ENCODE assay signal across 9 cellular contexts in genomic region chr6:28105286-28105685, GRCh38. TPM values are rescaled to one million over a fixed set of nuclear protein-coding genes. Genes with fewer than 3 reads are reported as not detected.
A peak's percentile ranks its signal among the peaks of the same experiment; 100 is the strongest.
DNase-seq lines count a peak whose midpoint lies in the region; ATAC-seq, FAIRE-seq and TF ChIP-seq lines count a peak whose summit lies in the region.
"Had no signal": no experiment of that assay in that cellular context is flagged by ENCODE, and none has a peak within 500 bp of the region (broad histone marks: within the 10 kb centered on the region; RNA-seq: fewer than 3 reads in every experiment).

No MANE protein-coding gene starts in this region.

- no peak for TF ChIP-seq EP300 in gastroesophageal sphincter (IDR thresholded peaks at IDR 0.05)

- H3K27ac ChIP-seq in VCaP = peak overlapping the region; percentile 88
- peak overlapping the region in 3 of 4 donors; percentile 85 to 89 (median 89) for H3K27ac ChIP-seq in gastroesophageal sphincter

- H3K36me3 ChIP-seq in gastroesophageal sphincter = no peaks in the 10 kb centered on the region

- H3K9me3 ChIP-seq in gastroesophageal sphincter = no peaks in the 10 kb centered on the region

- peak; percentile 9 for DNase-seq in NK-92 treated with Interleukin-12 subunit alpha and Interleukin-12 subunit beta, amount 100 ng/mL, for 24 hours (lab: John Stamatoyannopoulos, UW)
- no peak for DNase-seq in NK-92 (lab: John Stamatoyannopoulos, UW; ENCODE audit: unreplicated experiment)
- peak; percentile 6 for DNase-seq in HuH-7.5 (ENCODE audit: low spot score)
- peak; percentile 38 for DNase-seq in renal cortical epithelial cell (ENCODE audit: low read depth)
- no peak for DNase-seq in RCC 7860 (ENCODE audit: low spot score)
- no peak for DNase-seq in stimulated activated CD4-positive, alpha-beta T cell treated with anti-CD3 and anti-CD28 coated beads, Interleukin-4, amount 100 ng/mL, for 4 hours

- peak overlapping the region; percentile 72 to 95 for H3K4me3 ChIP-seq in gastroesophageal sphincter

- FAIRE-seq in RCC 7860 (lab: Jason Lieb, UNC) = no peak
- FAIRE-seq: G401.6 had no signal

- H3K27me3 ChIP-seq in gastroesophageal sphincter = no peaks in the 10 kb centered on the region

- ATAC-seq in gastroesophageal sphincter = no peak

- TF ChIP-seq POLR2A in gastroesophageal sphincter (IDR thresholded peaks at IDR 0.05) = no peak

- no peak for TF ChIP-seq CTCF in VCaP (conservative IDR thresholded peaks at IDR 0.05)
- no peak for TF ChIP-seq CTCF in gastroesophageal sphincter (IDR thresholded peaks at IDR 0.05)

- H3K4me1 ChIP-seq in gastroesophageal sphincter = peaks cover 0 to 5% (median 0%) of the 10 kb centered on the region in 3 donors

- WGBS in gastroesophageal sphincter (ENCODE audit: low coverage in 1 of 2), 2 donors = 28 to 36% methylated on average over 3 to 4 of the region's 4 CpGs

RNA-seq across cellular contexts. Expression of gene ZSCAN16, which starts 19.1 kb away (rescaled TPM):
- total RNA-seq in gastroesophageal sphincter = 1 to 10 TPM; 4.4 to 7.1 (median 5.0) TPM
- 8.0 and 8.7 TPM in 2 replicates for total RNA-seq in renal cortical epithelial cell

RNA-seq across cellular contexts. Expression of gene ZNF165, which starts 24.9 kb away (rescaled TPM):
- total RNA-seq in gastroesophageal sphincter (1 to 10 TPM in 1 of 4 donors, under 1 TPM in 3; 0.77 to 1.6 (median 0.80) TPM), renal cortical epithelial cell (2.4 and 3.5 TPM in 2 replicates)

RNA-seq across cellular contexts. Expression of gene ZKSCAN8, which starts 36.4 kb away (rescaled TPM):
- total RNA-seq in gastroesophageal sphincter (10 to 100 TPM; 22.0 to 32.7 (median 29.6) TPM), renal cortical epithelial cell (7.6 and 33.1 TPM in 2 replicates)

Comparison
In these comparisons a context has a peak if more than half of its experiments do, and no peak if none do; other contexts are left out.
1. DNase-seq: peak in NK-92 treated with Interleukin-12 subunit alpha and Interleukin-12 subunit beta, amount 100 ng/mL, for 24 hours (single experiment), HuH-7.5 (single experiment) and renal cortical epithelial cell (single experiment); none in NK-92 (single experiment), RCC 7860 (single experiment) and stimulated activated CD4-positive, alpha-beta T cell treated with anti-CD3 and anti-CD28 coated beads, Interleukin-4, amount 100 ng/mL, for 4 hours (0 of 2).